In genomic region chr16:30652005-30652296, GRCh38 we compare ENCODE assay signal across 1 cellular context.
TF ChIP-seq lines count a peak whose summit lies in the region.

No MANE protein-coding gene starts in this region.

TF ChIP-seq in K562, 482 proteins besides CTCF, POLR2A, EP300 and RAD21:
- TF ChIP-seq ZNF398 (CRISPR knock-in tag; IDR thresholded peaks at IDR 0.05), result no peak
